Comparison of ENCODE assay signal across 8 cellular contexts in genomic region chrX:47144626-47145407, GRCh38.
DNase-seq lines count a peak whose midpoint lies in the region; ATAC-seq lines count a peak whose summit lies in the region.

Gene NDUFB11 (minus strand): TSS chrX:47144702. CDS start chrX:47144679, 23 bp downstream.
A gene with protein sequence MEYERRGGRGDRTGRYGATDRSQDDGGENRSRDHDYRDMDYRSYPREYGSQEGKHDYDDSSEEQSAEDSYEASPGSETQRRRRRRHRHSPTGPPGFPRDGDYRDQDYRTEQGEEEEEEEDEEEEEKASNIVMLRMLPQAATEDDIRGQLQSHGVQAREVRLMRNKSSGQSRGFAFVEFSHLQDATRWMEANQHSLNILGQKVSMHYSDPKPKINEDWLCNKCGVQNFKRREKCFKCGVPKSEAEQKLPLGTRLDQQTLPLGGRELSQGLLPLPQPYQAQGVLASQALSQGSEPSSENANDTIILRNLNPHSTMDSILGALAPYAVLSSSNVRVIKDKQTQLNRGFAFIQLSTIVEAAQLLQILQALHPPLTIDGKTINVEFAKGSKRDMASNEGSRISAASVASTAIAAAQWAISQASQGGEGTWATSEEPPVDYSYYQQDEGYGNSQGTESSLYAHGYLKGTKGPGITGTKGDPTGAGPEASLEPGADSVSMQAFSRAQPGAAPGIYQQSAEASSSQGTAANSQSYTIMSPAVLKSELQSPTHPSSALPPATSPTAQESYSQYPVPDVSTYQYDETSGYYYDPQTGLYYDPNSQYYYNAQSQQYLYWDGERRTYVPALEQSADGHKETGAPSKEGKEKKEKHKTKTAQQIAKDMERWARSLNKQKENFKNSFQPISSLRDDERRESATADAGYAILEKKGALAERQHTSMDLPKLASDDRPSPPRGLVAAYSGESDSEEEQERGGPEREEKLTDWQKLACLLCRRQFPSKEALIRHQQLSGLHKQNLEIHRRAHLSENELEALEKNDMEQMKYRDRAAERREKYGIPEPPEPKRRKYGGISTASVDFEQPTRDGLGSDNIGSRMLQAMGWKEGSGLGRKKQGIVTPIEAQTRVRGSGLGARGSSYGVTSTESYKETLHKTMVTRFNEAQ (plus strand): TSS chrX:47145221. CDS start chrX:47147482, 2,261 bp downstream.

- peak within 1 kb of the TSS; percentile 85 to 95 (median 91) for H3K27ac ChIP-seq in BLaER1 treated with 17β-estradiol and CSF1 and Interleukin-3, amounts not matched to agents 10 nM and 100 nM
- H3K27ac ChIP-seq in cingulate gyrus (ENCODE audit: low read depth, low read length) (peak within 1 kb of the TSS; percentile 94), layer of hippocampus (ENCODE audit: low read depth, low read length) (peak within 1 kb of the TSS; percentile 95)

- H3K9ac ChIP-seq in BLaER1 treated with 17β-estradiol and CSF1 and Interleukin-3, amounts not matched to agents 10 nM and 100 nM, result peak within 1 kb of the TSS; percentile 88 to 95 (median 91)

- H3K27me3 ChIP-seq in BLaER1 treated with 17β-estradiol and CSF1 and Interleukin-3, amounts not matched to agents 10 nM and 100 nM, result peaks cover 0 to 50% (median 18%) of the 10 kb centered on the region in 11 experiments; a peak in 13 of 22 replicates
- H3K27me3 ChIP-seq in layer of hippocampus (ENCODE audit: control insufficient read depth, insufficient read depth, low read length), result no peaks in the 10 kb centered on the region

- peaks cover 14 to 28% (median 23%) of the 10 kb centered on the region in 11 experiments; a peak in 20 of 22 replicates for H3K9me3 ChIP-seq in BLaER1 treated with 17β-estradiol and CSF1 and Interleukin-3, amounts not matched to agents 10 nM and 100 nM (replicated peaks in 1 of 11)

- peak; percentile 89 for ATAC-seq in HG03460 (IDR thresholded peaks at IDR 0.05; ENCODE audit: unreplicated experiment)

- peak within 1 kb of the TSS; percentile 83 to 92 (median 90) for H3K4me2 ChIP-seq in BLaER1 treated with 17β-estradiol and CSF1 and Interleukin-3, amounts not matched to agents 10 nM and 100 nM

- peak within 1 kb of the TSS; percentile 50 to 79 (median 72) for H3K4me3 ChIP-seq in BLaER1 treated with 17β-estradiol and CSF1 and Interleukin-3, amounts not matched to agents 10 nM and 100 nM

- DNase-seq in GM19240 (ENCODE audit: insufficient read length, low spot score), result peak; percentile 59
- peak; percentile 88 for DNase-seq in NCI-H524 treated with DMSO at 0.1 percent for 48 hours (lab: John Stamatoyannopoulos, UW)
- peak; percentile 81 to 86 for DNase-seq in activated CD4-positive, alpha-beta T cell treated with anti-CD3 and anti-CD28 coated beads for 4 hours
- peak; percentile 73 to 75 for DNase-seq in stimulated activated CD4-positive, alpha-beta T cell treated with anti-CD3 and anti-CD28 coated beads, Interleukin-1b, Interleukin-23, amount 100 ng/mL, for 4 hours (ENCODE audit: low read depth in 2 of 2)

- H3K36me3 ChIP-seq in BLaER1 treated with 17β-estradiol and CSF1 and Interleukin-3, amounts not matched to agents 10 nM and 100 nM, result peaks cover 25 to 54% (median 40%) of the 10 kb centered on the region in 11 experiments

- peaks cover 15 to 27% (median 21%) of the 10 kb centered on the region in 10 experiments; a peak in 18 of 20 replicates for H3K4me1 ChIP-seq in BLaER1 treated with 17β-estradiol and CSF1 and Interleukin-3, amounts not matched to agents 10 nM and 100 nM

- peaks cover 11 to 52% (median 36%) of the 10 kb centered on the region in 11 experiments; a peak in 20 of 22 replicates for H4K20me1 ChIP-seq in BLaER1 treated with 17β-estradiol and CSF1 and Interleukin-3, amounts not matched to agents 10 nM and 100 nM

Comparison
In these comparisons a context has a peak if more than half of its experiments do, and no peak if none do; other contexts are left out.
1. Peak in every context shown above with its lines: DNase-seq, ATAC-seq, H3K4me3 ChIP-seq and H3K27ac ChIP-seq.